ENCODE assay signal across 9 cellular contexts in the genomic region with DNA sequence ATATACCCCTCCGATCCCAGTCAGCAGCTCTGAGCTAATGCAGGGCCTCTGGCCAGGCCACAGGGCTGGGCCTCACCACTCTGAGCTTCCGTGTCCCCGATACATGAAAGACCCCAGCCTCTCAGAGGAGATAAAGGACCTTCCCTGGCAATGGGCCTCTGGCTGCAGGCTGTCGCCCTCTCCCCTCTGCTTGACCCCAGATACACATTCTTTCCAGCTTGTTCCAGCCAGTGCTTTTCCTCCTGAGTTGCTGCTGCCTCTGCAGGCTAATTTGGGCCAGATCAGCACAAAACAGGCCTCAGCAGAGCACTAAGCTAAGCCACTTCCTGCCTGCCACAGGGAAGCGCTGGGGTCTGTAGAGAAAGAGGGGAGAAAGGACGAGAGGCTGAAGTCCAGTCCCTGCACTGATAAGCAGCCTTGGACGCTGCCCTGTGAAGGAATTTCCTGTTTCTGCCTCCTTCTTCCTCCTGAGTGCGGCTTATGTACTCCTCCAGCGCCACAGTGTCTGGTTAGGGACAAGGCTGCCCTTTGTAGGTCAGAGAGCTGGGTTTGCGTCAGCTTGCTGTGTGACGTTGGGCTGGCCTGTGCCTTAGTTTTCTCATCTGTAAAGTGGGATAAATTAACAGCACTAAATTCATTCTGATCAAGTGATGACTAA.
DNase-seq lines count a peak whose midpoint lies in the region; ATAC-seq and TF ChIP-seq lines count a peak whose summit lies in the region.
"Had no signal": no experiment of that assay in that cellular context is flagged by ENCODE, and none has a peak within 500 bp of the region (broad histone marks: within the 10 kb centered on the region; RNA-seq: fewer than 3 reads in every experiment).

No MANE protein-coding gene starts in this region.

- peak; percentile 82 for DNase-seq in LoVo (ENCODE audit: low spot score)
- peak; percentile 59 to 75 (median 69) for DNase-seq in right lobe of liver
- peak in 1 of 2 donors; percentile 22 for DNase-seq in thyroid gland
- DNase-seq in germinal center (ENCODE audit: low spot score) = no peak
- no peak for DNase-seq in NCI-H2171 (lab: John Stamatoyannopoulos, UW)
- DNase-seq in NCI-H2107 (lab: John Stamatoyannopoulos, UW) = no peak
- no peak for DNase-seq in stimulated activated naive CD4-positive, alpha-beta T cell treated with Interleukin-2 at 50 U/mL for 16 hours (lab: John Stamatoyannopoulos, UW)
- DNase-seq: activated CD4-positive, alpha-beta T cell treated with anti-CD3 and anti-CD28 coated beads for 48 hours had no signal

- intact Hi-C loops in right lobe of liver (cut with DNase I) (loop anchor here in 1 of 2 donors (5.0 kb wide), 1 partner anchor 100 kb away; the partner anchor contains the start of gene CSNK1A1), thyroid gland (cut with DNase I) (no loop called here)

- H3K36me3 ChIP-seq in right lobe of liver (no peaks in the 10 kb centered on the region), thyroid gland (no peaks in the 10 kb centered on the region)

- H3K4me3 ChIP-seq in right lobe of liver (no peak overlapping the region), thyroid gland (replicated peaks in 1 of 3) (no peak overlapping the region)

- TF ChIP-seq CTCF in right lobe of liver (IDR thresholded peaks at IDR 0.05) (no peak), thyroid gland (IDR thresholded peaks at IDR 0.05) (no peak)

- peak; percentile 72 to 86 (median 79) for ATAC-seq in right lobe of liver

- 20% methylated on average over 3 of the region's 11 CpGs for WGBS in right lobe of liver (ENCODE audit: insufficient coverage, low coverage, low lambda C conversion rate, missing lambda C conversion rate)
- WGBS in thyroid gland, 2 donors = 49% methylated on average over 10 to 11 of the region's 11 CpGs

- TF ChIP-seq POLR2A in right lobe of liver (IDR thresholded peaks at IDR 0.05) = no peak
- TF ChIP-seq POLR2A in thyroid gland (IDR thresholded peaks at IDR 0.05) = no peak

- H3K4me1 ChIP-seq in right lobe of liver (peaks cover 0 to 4% (median 0%) of the 10 kb centered on the region in 4 donors), thyroid gland (peaks cover 0 to 51% of the 10 kb centered on the region in 2 donors)

- H3K27me3 ChIP-seq in right lobe of liver (no peaks in the 10 kb centered on the region), thyroid gland (no peaks in the 10 kb centered on the region)

- H3K27ac ChIP-seq in cingulate gyrus (ENCODE audit: low read depth, low read length) = peak overlapping the region; percentile 76
- peak overlapping the region; percentile 60 to 70 (median 64) for H3K27ac ChIP-seq in right lobe of liver
- H3K27ac ChIP-seq in thyroid gland = peak overlapping the region; percentile 52 to 74 (median 70)

- no peaks in the 10 kb centered on the region for H3K9me3 ChIP-seq in right lobe of liver
- no peaks in the 10 kb centered on the region for H3K9me3 ChIP-seq in thyroid gland

Comparison
In these comparisons a context has a peak if more than half of its experiments do, and no peak if none do; other contexts are left out.
1. DNase-seq: peak in LoVo (single experiment) and right lobe of liver (3 of 3); none in germinal center (single experiment), NCI-H2171 (single experiment), NCI-H2107 (single experiment) and stimulated activated naive CD4-positive, alpha-beta T cell treated with Interleukin-2 at 50 U/mL for 16 hours (single experiment).
2. Peak in every context shown above with its lines, with median percentiles within 50 percentile points of each other: H3K27ac ChIP-seq.